In genomic region chr6:3035397-3035796, GRCh38 we compare ENCODE assay signal across 7 cellular contexts.
"Had no signal": no experiment of that assay in that cellular context is flagged by ENCODE, and none has a peak within 500 bp of the region (broad histone marks: within the 10 kb centered on the region; RNA-seq: fewer than 3 reads in every experiment).

No MANE protein-coding gene starts in this region.

- H3K4me3 ChIP-seq: GM23248, HAP-1 had no signal

- DNase-seq: GM23248, GOT3, H7, HFFc6, IMR-90 had no signal

- ATAC-seq: HCT116 had no signal

- H3K36me3 ChIP-seq: HAP-1 had no signal

- H3K27ac Mint-ChIP-seq: HFFc6 had no signal

- H3K27ac ChIP-seq: GM23248 had no signal

- H3K9me3 ChIP-seq: HAP-1 had no signal

- H3K9ac ChIP-seq: GM23248 had no signal

- H3K4me3 Mint-ChIP-seq: HFFc6 had no signal
